ENCODE assay signal across 8 cellular contexts in genomic region chr13:42990991-42991891, GRCh38. TPM values are rescaled to one million over a fixed set of nuclear protein-coding genes. Genes with fewer than 3 reads are reported as not detected.
DNase-seq lines count a peak whose midpoint lies in the region; ATAC-seq, FAIRE-seq and TF ChIP-seq lines count a peak whose summit lies in the region.

No MANE protein-coding gene starts in this region.

- peak overlapping the region; percentile 99 for H3K27ac Mint-ChIP-seq in T-helper 1 cell treated with Interleukin-12 subunit alpha and Interleukin-12 subunit beta and Interleukin-4 antibody, amounts not matched to agents 30 μg/mL and 1 μg/mL, for 36 hours

- TF ChIP-seq POLR2A in GM12892 (IDR thresholded peaks at IDR 0.05; ENCODE audit: low read depth, low read length) (no peak), gastrocnemius medialis (IDR thresholded peaks at IDR 0.05) (no peak)

- peaks cover 17% of the 10 kb centered on the region for H3K4me1 ChIP-seq in foreskin keratinocyte
- H3K4me1 ChIP-seq in gastrocnemius medialis: peaks cover 0 to 15% of the 10 kb centered on the region in 2 donors

- DNase-seq in GM12892 (ENCODE audit: insufficient read length): no peak
- DNase-seq in foreskin keratinocyte: no peak
- DNase-seq in gastrocnemius medialis: no peak
- no peak for DNase-seq in amygdala (lab: John Stamatoyannopoulos, UW)
- DNase-seq in activated CD4-positive, CD25-positive, alpha-beta regulatory T cell (lab: John Stamatoyannopoulos, UW): no peak
- no peak for DNase-seq in NCI-H1417 (lab: John Stamatoyannopoulos, UW)
- no peak for DNase-seq in nucleus accumbens (lab: John Stamatoyannopoulos, UW)

- H3K27me3 Mint-ChIP-seq in T-helper 1 cell treated with Interleukin-12 subunit alpha and Interleukin-12 subunit beta and Interleukin-4 antibody, amounts not matched to agents 30 μg/mL and 1 μg/mL, for 36 hours (ENCODE audit: low read depth): no peaks in the 10 kb centered on the region

- H3K9me3 ChIP-seq in gastrocnemius medialis: no peaks in the 10 kb centered on the region

- TF ChIP-seq CTCF in foreskin keratinocyte (conservative IDR thresholded peaks at IDR 0.05): no peak
- no peak for TF ChIP-seq CTCF in gastrocnemius medialis (IDR thresholded peaks at IDR 0.05 in 4 of 5, conservative IDR thresholded peaks at IDR 0.05 in 1 of 5)

- H3K4me3 ChIP-seq in gastrocnemius medialis: peak overlapping the region; percentile 69 to 87 (median 76)

- FAIRE-seq in GM12892 (lab: Jason Lieb, UNC): peak; percentile 91

- peak overlapping the region; percentile 81 for H3K27ac ChIP-seq in foreskin keratinocyte
- H3K27ac ChIP-seq in gastrocnemius medialis: peak overlapping the region; percentile 46 to 76 (median 71)

- peak; percentile 20 for ATAC-seq in foreskin keratinocyte
- ATAC-seq in gastrocnemius medialis: peak in 1 of 2 donors; percentile 21

- intact Hi-C loops in gastrocnemius medialis (cut with DNase I; ENCODE audit: low total_unique reads): no loop called here

- peaks cover 45% of the 10 kb centered on the region for H3K4me1 Mint-ChIP-seq in T-helper 1 cell treated with Interleukin-12 subunit alpha and Interleukin-12 subunit beta and Interleukin-4 antibody, amounts not matched to agents 30 μg/mL and 1 μg/mL, for 36 hours (ENCODE audit: low read depth)

- no peaks in the 10 kb centered on the region for H3K36me3 ChIP-seq in gastrocnemius medialis

- H3K36me3 Mint-ChIP-seq in T-helper 1 cell treated with Interleukin-12 subunit alpha and Interleukin-12 subunit beta and Interleukin-4 antibody, amounts not matched to agents 30 μg/mL and 1 μg/mL, for 36 hours (ENCODE audit: low read depth): peaks cover 34% of the 10 kb centered on the region

- no peaks in the 10 kb centered on the region for H3K9me3 Mint-ChIP-seq in T-helper 1 cell treated with Interleukin-12 subunit alpha and Interleukin-12 subunit beta and Interleukin-4 antibody, amounts not matched to agents 30 μg/mL and 1 μg/mL, for 36 hours

- peak overlapping the region; percentile 94 for H3K4me3 Mint-ChIP-seq in T-helper 1 cell treated with Interleukin-12 subunit alpha and Interleukin-12 subunit beta and Interleukin-4 antibody, amounts not matched to agents 30 μg/mL and 1 μg/mL, for 36 hours

- no peaks in the 10 kb centered on the region for H3K27me3 ChIP-seq in foreskin keratinocyte
- H3K27me3 ChIP-seq in gastrocnemius medialis: no peaks in the 10 kb centered on the region

- in situ Hi-C loops in gastrocnemius medialis (cut with MboI; ENCODE audit: low sequenced_read_pairs in 4 of 4): no loop called here

RNA-seq across cellular contexts. Expression of gene EPSTI1, which starts 0.8 kb away (rescaled TPM):
- 25.9 TPM for polyA plus RNA-seq in GM12892 (2012; ENCODE audit: missing spikeins)
- 16.0 and 26.2 TPM in 2 replicates for total RNA-seq in foreskin keratinocyte
- polyA plus RNA-seq in foreskin keratinocyte: 12.5 and 18.6 TPM in 2 replicates
- total RNA-seq in gastrocnemius medialis: 1 to 10 TPM in 1 of 4 donors, under 1 TPM in 3; 0.42 to 2.0 (median 0.65) TPM

RNA-seq across cellular contexts. Expression of gene DNAJC15, which starts 32.1 kb away (rescaled TPM):
- 26.8 TPM for polyA plus RNA-seq in GM12892 (2012; ENCODE audit: missing spikeins)
- total RNA-seq in foreskin keratinocyte (19.0 and 31.7 TPM in 2 replicates), gastrocnemius medialis (10 to 100 TPM in 2 of 4 donors, 1 to 10 TPM in 2; 6.2 to 19.5 (median 12.3) TPM)
- polyA plus RNA-seq in foreskin keratinocyte: 26.9 and 41.9 TPM in 2 replicates
